16 cellular contexts compared by ENCODE assay signal in genomic region chr11:64881476-64881875, GRCh38. TPM values are rescaled to one million over a fixed set of nuclear protein-coding genes. Genes with fewer than 3 reads are reported as not detected.
DNase-seq lines count a peak whose midpoint lies in the region; ATAC-seq and TF ChIP-seq lines count a peak whose summit lies in the region.
"Had no signal": no experiment of that assay in that cellular context is flagged by ENCODE, and none has a peak within 500 bp of the region (broad histone marks: within the 10 kb centered on the region; RNA-seq: fewer than 3 reads in every experiment).

No MANE protein-coding gene starts in this region.

- peak overlapping the region; percentile 98 for H3K27ac Mint-ChIP-seq in activated naive CD4-positive, alpha-beta T cell treated with anti-CD3 and anti-CD28 coated beads, Interleukin-2, amount 10 ng/mL, durations not matched to agents 7 days and 5 days
- H3K27ac Mint-ChIP-seq in immature natural killer cell = peak overlapping the region; percentile 69 to 99 (median 98)

- H4K20me1 ChIP-seq in osteoblast (ENCODE audit: insufficient read depth, low read length) = peaks cover 16% of the 10 kb centered on the region

- ATAC-seq in HG03378 (IDR thresholded peaks at IDR 0.05; ENCODE audit: unreplicated experiment) = no peak
- ATAC-seq: left lung had no signal

- no peak for TF ChIP-seq POLR2A in uterus (IDR thresholded peaks at IDR 0.05)

- H3K4me1 ChIP-seq in uterus = no peaks in the 10 kb centered on the region
- peaks cover 38% of the 10 kb centered on the region for H3K4me1 ChIP-seq in osteoblast (ENCODE audit: insufficient read depth, low read length)
- H3K4me1 ChIP-seq: BE2C had no signal

- no peak overlapping the region for H3K4me2 ChIP-seq in osteoblast (ENCODE audit: insufficient read depth, low read length)

- H3K79me2 ChIP-seq in osteoblast (ENCODE audit: insufficient read depth, low read length) = peaks cover 19% of the 10 kb centered on the region

- H2AFZ ChIP-seq in osteoblast (ENCODE audit: low read length) = no peak overlapping the region

- intact Hi-C loops in uterus (cut with DNase I; ENCODE audit: low total_unique reads) = no loop called here

- peaks cover 11% of the 10 kb centered on the region for H3K36me3 Mint-ChIP-seq in activated naive CD4-positive, alpha-beta T cell treated with anti-CD3 and anti-CD28 coated beads, Interleukin-2, amount 10 ng/mL, durations not matched to agents 7 days and 5 days
- peaks cover 0 to 10% (median 6%) of the 10 kb centered on the region in 3 donors for H3K36me3 Mint-ChIP-seq in immature natural killer cell

- H3K27ac ChIP-seq in uterus (peak overlapping the region; percentile 64 to 81), osteoblast (ENCODE audit: low read depth, low read length) (no peak overlapping the region)
- H3K27ac ChIP-seq: KMS-11 had no signal

- DNase-seq in activated naive CD4-positive, alpha-beta T cell treated with anti-CD3 and anti-CD28 coated beads, Interleukin-2, amount 10 ng/mL, durations not matched to agents 7 days and 5 days = no peak
- no peak for DNase-seq in activated naive CD4-positive, alpha-beta T cell (lab: John Stamatoyannopoulos, UW)
- DNase-seq in SK-N-DZ (ENCODE audit: low spot score) = peak; percentile 61
- DNase-seq in immature natural killer cell = no peak
- DNase-seq in uterus = no peak
- no peak for DNase-seq in NCI-H2081 treated with DMSO at 0.1 percent for 48 hours (lab: John Stamatoyannopoulos, UW)
- no peak for DNase-seq in osteoblast (ENCODE audit: insufficient read length, low spot score, missing footprints)
- DNase-seq: BE2C; effector memory CD4-positive, alpha-beta T cell; left lung; NCI-H226; occipital lobe; stimulated activated CD4-positive, alpha-beta T cell treated with anti-CD3 and anti-CD28 coated beads, Interleukin-15, amount 100 ng/mL, for 24 hours had no signal

- TF ChIP-seq CTCF in uterus (IDR thresholded peaks at IDR 0.05) (no peak), osteoblast (IDR thresholded peaks at IDR 0.05; ENCODE audit: extremely low read depth, low read depth, low read length) (no peak)

- H3K4me3 Mint-ChIP-seq in activated naive CD4-positive, alpha-beta T cell treated with anti-CD3 and anti-CD28 coated beads, Interleukin-2, amount 10 ng/mL, durations not matched to agents 7 days and 5 days = peak overlapping the region; percentile 94
- H3K4me3 Mint-ChIP-seq in immature natural killer cell = peak overlapping the region; percentile 24 to 93 (median 56)

- no peaks in the 10 kb centered on the region for H3K36me3 ChIP-seq in uterus
- H3K36me3 ChIP-seq in osteoblast (ENCODE audit: insufficient read depth, low read length) = no peaks in the 10 kb centered on the region
- H3K36me3 ChIP-seq: BE2C, left lung had no signal

- H3K9me3 ChIP-seq in uterus (no peaks in the 10 kb centered on the region), osteoblast (ENCODE audit: low read depth, low read length) (no peaks in the 10 kb centered on the region)
- H3K9me3 ChIP-seq: BE2C, left lung had no signal

- H3K9me3 Mint-ChIP-seq in activated naive CD4-positive, alpha-beta T cell treated with anti-CD3 and anti-CD28 coated beads, Interleukin-2, amount 10 ng/mL, durations not matched to agents 7 days and 5 days = no peaks in the 10 kb centered on the region
- H3K9me3 Mint-ChIP-seq in immature natural killer cell = no peaks in the 10 kb centered on the region

- CTCF ChIA-PET in activated naive CD4-positive, alpha-beta T cell treated with anti-CD3 and anti-CD28 coated beads, Interleukin-2, amount 10 ng/mL, durations not matched to agents 7 days and 5 days (lab: Charles Lee) = interaction anchor here (10.7 to 31.5 kb wide), 2 partner anchors 17 to 32 kb away, joined by 145 to 592 read pairs; partner anchors contain the start of gene CDC42BPG

- H3K27me3 ChIP-seq in uterus (no peaks in the 10 kb centered on the region), osteoblast (ENCODE audit: insufficient read depth, low read length) (no peaks in the 10 kb centered on the region)
- H3K27me3 ChIP-seq: BE2C, left lung had no signal

- peaks cover 55% of the 10 kb centered on the region for H3K4me1 Mint-ChIP-seq in activated naive CD4-positive, alpha-beta T cell treated with anti-CD3 and anti-CD28 coated beads, Interleukin-2, amount 10 ng/mL, durations not matched to agents 7 days and 5 days
- peaks cover 41 to 45% of the 10 kb centered on the region in 2 donors for H3K4me1 Mint-ChIP-seq in immature natural killer cell

- no peaks in the 10 kb centered on the region for H3K27me3 Mint-ChIP-seq in activated naive CD4-positive, alpha-beta T cell treated with anti-CD3 and anti-CD28 coated beads, Interleukin-2, amount 10 ng/mL, durations not matched to agents 7 days and 5 days
- H3K27me3 Mint-ChIP-seq in immature natural killer cell (ENCODE audit: low read depth in 3 of 3) = peaks cover 24 to 31% (median 29%) of the 10 kb centered on the region in 3 donors

- H3K4me3 ChIP-seq in uterus (no peak overlapping the region), osteoblast (ENCODE audit: insufficient read depth, low read length) (no peak overlapping the region)
- H3K4me3 ChIP-seq: left lung had no signal

RNA-seq across cellular contexts. Expression of gene EHD1, which starts 3.1 kb away (rescaled TPM):
- 28.2 TPM in 2 replicates for polyA plus RNA-seq in SK-N-DZ (2014; cell fraction: cytosol; rRNA removed)
- 8.5 and 14.2 TPM in 2 replicates for polyA plus RNA-seq in SK-N-DZ (2014; cell fraction: nucleus; rRNA removed)
- 100 to 1,000 TPM; 136 to 247 (median 160) TPM for polyA plus RNA-seq in immature natural killer cell
- total RNA-seq in uterus = 10 to 100 TPM in 3 of 4 donors, 1 to 10 TPM in 1; 3.5 to 78.7 (median 36.9) TPM
- total RNA-seq in osteoblast = 51.3 and 51.4 TPM in 2 replicates

RNA-seq across cellular contexts. Expression of gene ATG2A, which starts 35.5 kb away (rescaled TPM):
- polyA plus RNA-seq in SK-N-DZ (2014; cell fraction: cytosol; rRNA removed) = 5.0 and 5.6 TPM in 2 replicates
- 18.2 and 29.8 TPM in 2 replicates for polyA plus RNA-seq in SK-N-DZ (2014; cell fraction: nucleus; rRNA removed)
- 10 to 100 TPM in 1 of 3 donors, 1 to 10 TPM in 2; 3.7 to 10.0 (median 6.7) TPM for polyA plus RNA-seq in immature natural killer cell
- total RNA-seq in uterus = 10 to 100 TPM in 3 of 4 donors, 1 to 10 TPM in 1; 6.8 to 39.6 (median 18.4) TPM
- total RNA-seq in osteoblast = 20.0 and 25.7 TPM in 2 replicates

RNA-seq across cellular contexts. Expression of gene CDC42BPG, which starts 37.0 kb away (rescaled TPM):
- 0.17 and 0.73 TPM in 2 replicates for polyA plus RNA-seq in SK-N-DZ (2014; cell fraction: cytosol; rRNA removed)
- polyA plus RNA-seq in SK-N-DZ (2014; cell fraction: nucleus; rRNA removed) = 1.4 and 1.8 TPM in 2 replicates
- polyA plus RNA-seq in immature natural killer cell = under 1 TPM in 2 of 3 donors, not detected in 1; 0.13 to 0.22 TPM
- total RNA-seq in uterus (1 to 10 TPM in 1 of 4 donors, under 1 TPM in 3; under 0.01 to 2.7 (median 0.30) TPM), osteoblast (under 0.01 and 0.29 TPM in 2 replicates)
- total RNA-seq: RPMI7951 had no signal

RNA-seq across cellular contexts. Expression of gene PPP2R5B, which starts 43.0 kb away (rescaled TPM):
- polyA plus RNA-seq in SK-N-DZ (2014; cell fraction: cytosol; rRNA removed) = 4.8 and 5.5 TPM in 2 replicates
- 10.7 and 18.2 TPM in 2 replicates for polyA plus RNA-seq in SK-N-DZ (2014; cell fraction: nucleus; rRNA removed)
- polyA plus RNA-seq in immature natural killer cell = 10 to 100 TPM in 2 of 3 donors, 1 to 10 TPM in 1; 7.8 to 14.6 (median 14.0) TPM
- 10 to 100 TPM in 2 of 4 donors, 1 to 10 TPM in 2; 6.7 to 23.4 (median 13.0) TPM for total RNA-seq in uterus
- total RNA-seq in osteoblast = 6.2 and 6.8 TPM in 2 replicates

RNA-seq across cellular contexts. Expression of gene GPHA2, which starts 54.2 kb away (rescaled TPM):
- polyA plus RNA-seq in SK-N-DZ (2014; cell fraction: cytosol; rRNA removed) = not detected in 2 replicates
- 0.27 TPM in 1 of 2 replicates, not detected in the other for polyA plus RNA-seq in SK-N-DZ (2014; cell fraction: nucleus; rRNA removed)
- not detected for polyA plus RNA-seq in immature natural killer cell
- not detected for total RNA-seq in uterus
- not detected in 2 replicates for total RNA-seq in osteoblast
- total RNA-seq: left lung, occipital lobe, RPMI7951 had no signal
